ENCODE assay signal across 25 cellular contexts in genomic region chr16:68249361-68249760, GRCh38. TPM values are rescaled to one million over a fixed set of nuclear protein-coding genes. Genes with fewer than 3 reads are reported as not detected.
A peak's percentile ranks its signal among the peaks of the same experiment; 100 is the strongest.
DNase-seq lines count a peak whose midpoint lies in the region; ATAC-seq, FAIRE-seq and TF ChIP-seq lines count a peak whose summit lies in the region.
"Had no signal": no experiment of that assay in that cellular context is flagged by ENCODE, and none has a peak within 500 bp of the region (broad histone marks: within the 10 kb centered on the region; RNA-seq: fewer than 3 reads in every experiment).

No MANE protein-coding gene starts in this region.

- no peak overlapping the region for H2AFZ ChIP-seq in OCI-LY1 (ENCODE audit: low read length)
- no peak overlapping the region for H2AFZ ChIP-seq in HepG2 (ENCODE audit: low read length)

- in situ Hi-C loops in HepG2 (cut with HindIII; ENCODE audit: extremely low pct_ligation_motif_present, low pct_unique_long_range_greater_than_20kb) = no loop called here
- in situ Hi-C loops in GM13977 (cut with MboI; ENCODE audit: low pct_unique_long_range_greater_than_20kb, low sequenced_read_pairs, unreplicated experiment) = no loop called here

- H3K4me2 ChIP-seq in BLaER1 = no peak overlapping the region
- no peak overlapping the region for H3K4me2 ChIP-seq in OCI-LY1 (ENCODE audit: low read length)
- H3K4me2 ChIP-seq in HepG2 (ENCODE audit: low read depth, low read length) = no peak overlapping the region
- H3K4me2 ChIP-seq: SK-N-SH had no signal

- WGBS in HepG2 (ENCODE audit: low lambda C conversion rate) = 95% methylated on average over 4 of the region's 4 CpGs

- peaks cover 4 to 9% of the 10 kb centered on the region in 2 donors for H3K36me3 Mint-ChIP-seq in activated T-cell treated with anti-CD3 and anti-CD28 coated beads, Interleukin-2, amount 50 U/mL, for 72 hours (ENCODE audit: insufficient read depth in 2 of 2)

- no peak for TF ChIP-seq CTCF in OCI-LY1 (IDR thresholded peaks at IDR 0.05; ENCODE audit: low read length)
- TF ChIP-seq CTCF in HepG2 (CRISPR knock-in tag; IDR thresholded peaks at IDR 0.05) = no peak
- TF ChIP-seq CTCF in GM13977 (IDR thresholded peaks at IDR 0.05; ENCODE audit: extremely low read depth, insufficient read depth, missing control alignments) = no peak

- H3K27ac Mint-ChIP-seq in activated T-cell treated with anti-CD3 and anti-CD28 coated beads, Interleukin-2, amount 50 U/mL, for 72 hours = peak overlapping the region; percentile 17

- DNase-seq in activated T-cell treated with anti-CD3 and anti-CD28 coated beads, Interleukin-2, amount 50 U/mL, for 72 hours = no peak
- DNase-seq in activated T-cell treated with anti-CD3 and anti-CD28 coated beads, Interleukin-2, amount 50 U/mL, for 48 hours = no peak
- DNase-seq in HepG2 (ENCODE audit: low spot score) (no peak), GM13977 (ENCODE audit: low spot score) (no peak), T1000 (lab: John Stamatoyannopoulos, UW) (no peak), ureter (ENCODE audit: low spot score) (no peak)
- DNase-seq: ACHN, DMS53, EL, NCI-H1092, NCI-H1436, NCI-H187 treated with DMSO at 0.1 percent for 48 hours, NCI-H2107, NCI-H446 treated with DMSO at 0.1 percent for 48 hours, NCI-H526 treated with DMSO at 0.1 percent for 48 hours, PC-3, SIG-M5, SK-N-SH had no signal

- no peaks in the 10 kb centered on the region; the same call in 1 of the 2 replicates for H3F3A ChIP-seq in OCI-LY1 (ENCODE audit: insufficient read depth, low read length)

- ATAC-seq in activated T-cell treated with anti-CD3 and anti-CD28 coated beads, Interleukin-2, amount 50 U/mL, for 72 hours (replicated peaks in 1 of 2) = no peak
- ATAC-seq in HepG2 = no peak
- ATAC-seq: K562, PC-3 had no signal

- TF ChIP-seq RAD21 in HepG2 (CRISPR knock-in tag; IDR thresholded peaks at IDR 0.05) = no peak

- POLR2A ChIA-PET in HepG2 (lab: Yijun Ruan, JAX) = interaction anchor here (1.1 to 1.3 kb wide), 2 partner anchors 13 to 169 kb away, joined by 3 to 6 read pairs; partner anchors contain the start of gene ESRP2

- H3K4me3 ChIP-seq in BLaER1 (no peak overlapping the region), OCI-LY1 (ENCODE audit: low read depth, low read length, poor library complexity, severe bottlenecking) (no peak overlapping the region), HepG2 (replicated peaks in 1 of 3; ENCODE audit: insufficient read depth in 1 of 3, low read depth in 2 of 3, low read length in 3 of 3) (no peak overlapping the region)
- H3K4me3 ChIP-seq: HAP-1, K562 had no signal

- H3K27me3 Mint-ChIP-seq in activated T-cell treated with anti-CD3 and anti-CD28 coated beads, Interleukin-2, amount 50 U/mL, for 72 hours (ENCODE audit: low read depth) = no peaks in the 10 kb centered on the region

- TF ChIP-seq POLR2A in HepG2 (IDR thresholded peaks at IDR 0.05; ENCODE audit: insufficient read depth in 1 of 2, low read depth in 2 of 2, low read length in 2 of 2) = no peak

- no peak for TF ChIP-seq EP300 in HepG2 (IDR thresholded peaks at IDR 0.05; ENCODE audit: low read depth in 2 of 2, low read length in 2 of 2)
- no peak for TF ChIP-seq EP300 in HepG2 (CRISPR knock-in tag; IDR thresholded peaks at IDR 0.05; ENCODE audit: borderline replicate concordance)

- H3K27ac ChIP-seq in BLaER1 (peak overlapping the region; percentile 59; the same call in 1 of the 2 replicates), OCI-LY1 (ENCODE audit: low read depth, low read length, poor library complexity, severe bottlenecking) (peak overlapping the region; percentile 44), HepG2 (ENCODE audit: extremely low read length, insufficient read depth, low read length) (no peak overlapping the region)
- H3K27ac ChIP-seq: 22Rv1, C4-2B had no signal

- H3K4me1 Mint-ChIP-seq in activated T-cell treated with anti-CD3 and anti-CD28 coated beads, Interleukin-2, amount 50 U/mL, for 72 hours (ENCODE audit: low read depth) = peaks cover 18% of the 10 kb centered on the region

- H3K4me3 Mint-ChIP-seq in activated T-cell treated with anti-CD3 and anti-CD28 coated beads, Interleukin-2, amount 50 U/mL, for 72 hours = no peak overlapping the region

- H4K20me1 ChIP-seq in BLaER1 (peaks cover 12% of the 10 kb centered on the region), OCI-LY1 (ENCODE audit: insufficient read depth, low read length) (no peaks in the 10 kb centered on the region), HepG2 (ENCODE audit: insufficient read depth, low read length) (no peaks in the 10 kb centered on the region)

- no peaks in the 10 kb centered on the region for H3K9me3 ChIP-seq in BLaER1
- H3K9me3 ChIP-seq in OCI-LY1 (ENCODE audit: low read length) = no peaks in the 10 kb centered on the region
- no peaks in the 10 kb centered on the region for H3K9me3 ChIP-seq in HepG2 (ENCODE audit: low read length)
- H3K9me3 ChIP-seq: HAP-1, SK-N-SH had no signal

- BruUV-seq in HepG2 (replicated peaks; lab: Mats Ljungman, UMichigan) = no TSS peak

- peaks cover 90% of the 10 kb centered on the region for H3K4me1 ChIP-seq in BLaER1
- peaks cover 60% of the 10 kb centered on the region for H3K4me1 ChIP-seq in OCI-LY1 (ENCODE audit: insufficient read depth, low read length, severe bottlenecking)
- H3K4me1 ChIP-seq in HepG2 (ENCODE audit: insufficient read depth, low read length) = peaks cover 53% of the 10 kb centered on the region

- no peaks in the 10 kb centered on the region for H3K27me3 ChIP-seq in BLaER1
- no peaks in the 10 kb centered on the region for H3K27me3 ChIP-seq in OCI-LY1 (ENCODE audit: insufficient read depth, low read length)
- no peaks in the 10 kb centered on the region; a peak in 1 of 5 replicates for H3K27me3 ChIP-seq in HepG2 (ENCODE audit: control insufficient read depth in 1 of 2, insufficient read depth in 2 of 2, low read length in 2 of 2)

- intact Hi-C loops in HepG2 (cut with micrococcal nuclease; ENCODE audit: unreplicated experiment) = no loop called here

- H3K79me2 ChIP-seq in OCI-LY1 (ENCODE audit: insufficient read depth, low read length) = no peaks in the 10 kb centered on the region
- no peaks in the 10 kb centered on the region for H3K79me2 ChIP-seq in HepG2 (ENCODE audit: insufficient read depth, low read length)

- H3K36me3 ChIP-seq in BLaER1 (peaks cover 44% of the 10 kb centered on the region), OCI-LY1 (ENCODE audit: insufficient read depth, low read length) (peaks cover 27% of the 10 kb centered on the region), HepG2 (replicated peaks in 1 of 2; ENCODE audit: control insufficient read depth in 1 of 2, insufficient read depth in 2 of 2, low read length in 2 of 2) (peaks cover 6 to 21% of the 10 kb centered on the region in 2 experiments)
- H3K36me3 ChIP-seq: HAP-1 had no signal

- FAIRE-seq in HepG2 (lab: Jason Lieb, UNC) = no peak
- FAIRE-seq: D721Med, K562 had no signal

- CTCF ChIA-PET in HepG2 (lab: Yijun Ruan, JAX; ENCODE audit: low intra/inter-chr PET ratio, low total read pairs) = no interaction called here

- no peak overlapping the region for H3K9ac ChIP-seq in BLaER1
- no peak overlapping the region for H3K9ac ChIP-seq in OCI-LY1 (ENCODE audit: low read length)
- no peak overlapping the region for H3K9ac ChIP-seq in HepG2 (ENCODE audit: insufficient read depth, low read depth, low read length)
- H3K9ac ChIP-seq: SK-N-SH had no signal

- no peaks in the 10 kb centered on the region for H3K9me2 ChIP-seq in OCI-LY1 (ENCODE audit: low read depth, low read length)
- H3K9me2 ChIP-seq: SK-N-SH had no signal

- no peaks in the 10 kb centered on the region for H3K9me3 Mint-ChIP-seq in activated T-cell treated with anti-CD3 and anti-CD28 coated beads, Interleukin-2, amount 50 U/mL, for 72 hours

RNA-seq across cellular contexts. Expression of gene PLA2G15, which starts 4.2 kb away (rescaled TPM):
- total RNA-seq in activated T-cell treated with anti-CD3 and anti-CD28 coated beads, Interleukin-2, amount 50 U/mL, for 72 hours = 1 to 10 TPM; 6.1 to 7.6 TPM
- total RNA-seq in HepG2 (2016; rRNA removed; fragmentation: Illumina TruSeq; extraction: Trizol) = 9.9 and 14.4 TPM in 2 replicates
- total RNA-seq in HepG2 (2016; cell fraction: cytosol; rRNA removed; fragmentation: Illumina TruSeq; extraction: Trizol; ENCODE audit: low read depth) = 1.6 and 1.9 TPM in 2 replicates
- 8.0 and 15.5 TPM in 2 replicates for total RNA-seq in HepG2 (2016; cell fraction: insoluble cytoplasmic fraction; rRNA removed; fragmentation: Illumina TruSeq; extraction: Trizol)
- 4.8 and 5.1 TPM in 2 replicates for total RNA-seq in HepG2 (2016; cell fraction: membrane; rRNA removed; fragmentation: Illumina TruSeq; extraction: Trizol)
- 16.6 and 20.9 TPM in 2 replicates for total RNA-seq in HepG2 (2016; cell fraction: nucleus; rRNA removed; fragmentation: Illumina TruSeq; extraction: Trizol)
- 23.7 and 30.2 TPM in 2 replicates for polyA plus RNA-seq in HepG2 (2011; rRNA removed)
- 18.0 and 24.3 TPM in 2 replicates for polyA plus RNA-seq in HepG2 (2011; cell fraction: cytosol; rRNA removed)
- 25.8 and 28.3 TPM in 2 replicates for polyA plus RNA-seq in HepG2 (2011; cell fraction: nucleus; rRNA removed)
- polyA plus RNA-seq in HepG2 (2012) = 14.5 and 15.3 TPM in 2 replicates
- polyA plus RNA-seq in HepG2 (2016; cell fraction: cytosol; fragmentation: Illumina TruSeq; extraction: Trizol; ENCODE audit: low read depth) = 1.2 and 1.8 TPM in 2 replicates
- 8.4 and 8.8 TPM in 2 replicates for polyA plus RNA-seq in HepG2 (2016; cell fraction: insoluble cytoplasmic fraction; fragmentation: Illumina TruSeq; extraction: Trizol; ENCODE audit: low read depth)
- polyA plus RNA-seq in HepG2 (2016; cell fraction: membrane; fragmentation: Illumina TruSeq; extraction: Trizol; ENCODE audit: low read depth) = 2.6 and 3.5 TPM in 2 replicates
- 29.5 and 29.9 TPM in 2 replicates for polyA plus RNA-seq in HepG2 (2016; cell fraction: nucleus; fragmentation: Illumina TruSeq; extraction: Trizol; ENCODE audit: insufficient read depth, low read depth)
- 18.7 and 48.3 TPM in 2 replicates for polyA minus RNA-seq in HepG2 (2011; rRNA and poly(A)+ RNA removed; ENCODE audit: low replicate concordance)
- 13.9 and 15.8 TPM in 2 replicates for polyA minus RNA-seq in HepG2 (2011; cell fraction: cytosol; rRNA and poly(A)+ RNA removed)
- 5.9 and 8.5 TPM in 2 replicates for polyA minus RNA-seq in HepG2 (2011; cell fraction: nucleus; rRNA and poly(A)+ RNA removed)
- total RNA-seq in ureter = 15.9 TPM

RNA-seq across cellular contexts. Expression of gene ESRP2, which starts 13.4 kb away (rescaled TPM):
- under 1 TPM; 0.31 to 0.63 TPM for total RNA-seq in activated T-cell treated with anti-CD3 and anti-CD28 coated beads, Interleukin-2, amount 50 U/mL, for 72 hours
- total RNA-seq in HepG2 (2016; rRNA removed; fragmentation: Illumina TruSeq; extraction: Trizol) = 17.1 and 21.1 TPM in 2 replicates
- 6.8 and 7.6 TPM in 2 replicates for total RNA-seq in HepG2 (2016; cell fraction: cytosol; rRNA removed; fragmentation: Illumina TruSeq; extraction: Trizol; ENCODE audit: low read depth)
- 14.0 and 20.2 TPM in 2 replicates for total RNA-seq in HepG2 (2016; cell fraction: insoluble cytoplasmic fraction; rRNA removed; fragmentation: Illumina TruSeq; extraction: Trizol)
- 8.4 and 9.8 TPM in 2 replicates for total RNA-seq in HepG2 (2016; cell fraction: membrane; rRNA removed; fragmentation: Illumina TruSeq; extraction: Trizol)
- total RNA-seq in HepG2 (2016; cell fraction: nucleus; rRNA removed; fragmentation: Illumina TruSeq; extraction: Trizol) = 30.8 and 33.0 TPM in 2 replicates
- polyA plus RNA-seq in HepG2 (2011; rRNA removed) = 32.4 and 36.3 TPM in 2 replicates
- polyA plus RNA-seq in HepG2 (2011; cell fraction: cytosol; rRNA removed) = 15.3 and 21.4 TPM in 2 replicates
- polyA plus RNA-seq in HepG2 (2011; cell fraction: nucleus; rRNA removed) = 149 and 178 TPM in 2 replicates
- 22.9 and 25.0 TPM in 2 replicates for polyA plus RNA-seq in HepG2 (2012)
- polyA plus RNA-seq in HepG2 (2016; cell fraction: cytosol; fragmentation: Illumina TruSeq; extraction: Trizol; ENCODE audit: low read depth) = 1.9 and 2.0 TPM in 2 replicates
- polyA plus RNA-seq in HepG2 (2016; cell fraction: insoluble cytoplasmic fraction; fragmentation: Illumina TruSeq; extraction: Trizol; ENCODE audit: low read depth) = 20.9 and 25.3 TPM in 2 replicates
- polyA plus RNA-seq in HepG2 (2016; cell fraction: membrane; fragmentation: Illumina TruSeq; extraction: Trizol; ENCODE audit: low read depth) = 6.3 and 6.7 TPM in 2 replicates
- polyA plus RNA-seq in HepG2 (2016; cell fraction: nucleus; fragmentation: Illumina TruSeq; extraction: Trizol; ENCODE audit: insufficient read depth, low read depth) = 75.9 and 77.2 TPM in 2 replicates
- 91.8 and 102 TPM in 2 replicates for polyA minus RNA-seq in HepG2 (2011; rRNA and poly(A)+ RNA removed; ENCODE audit: low replicate concordance)
- 22.4 and 22.8 TPM in 2 replicates for polyA minus RNA-seq in HepG2 (2011; cell fraction: cytosol; rRNA and poly(A)+ RNA removed)
- polyA minus RNA-seq in HepG2 (2011; cell fraction: nucleus; rRNA and poly(A)+ RNA removed) = 79.8 and 79.9 TPM in 2 replicates
- total RNA-seq in ureter = 127 TPM

RNA-seq across cellular contexts. Expression of gene SLC7A6, which starts 15.0 kb away (rescaled TPM):
- 100 to 1,000 TPM in 1 of 2 donors, 10 to 100 TPM in 1; 99.8 to 131 TPM for total RNA-seq in activated T-cell treated with anti-CD3 and anti-CD28 coated beads, Interleukin-2, amount 50 U/mL, for 72 hours
- total RNA-seq in HepG2 (2016; rRNA removed; fragmentation: Illumina TruSeq; extraction: Trizol) = 25.4 and 35.8 TPM in 2 replicates
- total RNA-seq in HepG2 (2016; cell fraction: cytosol; rRNA removed; fragmentation: Illumina TruSeq; extraction: Trizol; ENCODE audit: low read depth) = 116 and 121 TPM in 2 replicates
- 25.1 and 35.3 TPM in 2 replicates for total RNA-seq in HepG2 (2016; cell fraction: insoluble cytoplasmic fraction; rRNA removed; fragmentation: Illumina TruSeq; extraction: Trizol)
- 38.4 and 41.5 TPM in 2 replicates for total RNA-seq in HepG2 (2016; cell fraction: membrane; rRNA removed; fragmentation: Illumina TruSeq; extraction: Trizol)
- total RNA-seq in HepG2 (2016; cell fraction: nucleus; rRNA removed; fragmentation: Illumina TruSeq; extraction: Trizol) = 53.5 and 62.4 TPM in 2 replicates
- polyA plus RNA-seq in HepG2 (2011; rRNA removed) = 67.4 and 70.8 TPM in 2 replicates
- 38.1 and 42.5 TPM in 2 replicates for polyA plus RNA-seq in HepG2 (2011; cell fraction: cytosol; rRNA removed)
- polyA plus RNA-seq in HepG2 (2011; cell fraction: nucleus; rRNA removed) = 195 and 234 TPM in 2 replicates
- 29.8 and 35.6 TPM in 2 replicates for polyA plus RNA-seq in HepG2 (2012)
- 4.5 and 5.9 TPM in 2 replicates for polyA plus RNA-seq in HepG2 (2016; cell fraction: cytosol; fragmentation: Illumina TruSeq; extraction: Trizol; ENCODE audit: low read depth)
- polyA plus RNA-seq in HepG2 (2016; cell fraction: insoluble cytoplasmic fraction; fragmentation: Illumina TruSeq; extraction: Trizol; ENCODE audit: low read depth) = 17.5 and 18.7 TPM in 2 replicates
- polyA plus RNA-seq in HepG2 (2016; cell fraction: membrane; fragmentation: Illumina TruSeq; extraction: Trizol; ENCODE audit: low read depth) = 8.7 and 9.5 TPM in 2 replicates
- 86.8 and 104 TPM in 2 replicates for polyA plus RNA-seq in HepG2 (2016; cell fraction: nucleus; fragmentation: Illumina TruSeq; extraction: Trizol; ENCODE audit: insufficient read depth, low read depth)
- 346 and 374 TPM in 2 replicates for polyA minus RNA-seq in HepG2 (2011; rRNA and poly(A)+ RNA removed; ENCODE audit: low replicate concordance)
- 39.3 and 39.6 TPM in 2 replicates for polyA minus RNA-seq in HepG2 (2011; cell fraction: cytosol; rRNA and poly(A)+ RNA removed)
- polyA minus RNA-seq in HepG2 (2011; cell fraction: nucleus; rRNA and poly(A)+ RNA removed) = 114 and 135 TPM in 2 replicates
- total RNA-seq in ureter = 29.4 TPM

Comparison
In these comparisons a context has a peak if more than half of its experiments do, and no peak if none do; other contexts are left out.
1. RNA of gene ESRP2, which starts 13.4 kb away (total RNA-seq): 127 TPM in ureter (single experiment) and 6.8 to 33.0 TPM in HepG2; 0.31 to 0.63 TPM in activated T-cell treated with anti-CD3 and anti-CD28 coated beads, Interleukin-2, amount 50 U/mL, for 72 hours; every median in the first group is over 4 times any median in the second.